27 cellular contexts compared by ENCODE assay signal in genomic region chr20:42844751-42845150, GRCh38.
DNase-seq lines count a peak whose midpoint lies in the region; TF ChIP-seq lines count a peak whose summit lies in the region.
"Had no signal": no experiment of that assay in that cellular context is flagged by ENCODE, and none has a peak within 500 bp of the region (broad histone marks: within the 10 kb centered on the region; RNA-seq: fewer than 3 reads in every experiment).

No MANE protein-coding gene starts in this region.

- H3K9me3 ChIP-seq in esophagus muscularis mucosa: no peaks in the 10 kb centered on the region
- H3K9me3 ChIP-seq: A549, BE2C, BLaER1 had no signal

- 79% methylated on average over 6 of the region's 6 CpGs for WGBS in esophagus muscularis mucosa

- TF ChIP-seq POLR2A in esophagus muscularis mucosa (IDR thresholded peaks at IDR 0.05; ENCODE audit: low read depth): no peak

- H3K27ac ChIP-seq in esophagus muscularis mucosa (replicated peaks in 1 of 4): no peak overlapping the region
- H3K27ac ChIP-seq: 22Rv1; A549; BLaER1; BLaER1 treated with 17β-estradiol and CSF1 and Interleukin-3, amounts not matched to agents 10 nM and 100 nM; C4-2B had no signal

- H3K4me3 ChIP-seq in esophagus muscularis mucosa: no peak overlapping the region
- H3K4me3 ChIP-seq: A549; BLaER1; BLaER1 treated with 17β-estradiol and CSF1 and Interleukin-3, amounts not matched to agents 10 nM and 100 nM had no signal

- no peaks in the 10 kb centered on the region for H3K36me3 ChIP-seq in esophagus muscularis mucosa
- H3K36me3 ChIP-seq: BE2C; BLaER1; BLaER1 treated with 17β-estradiol and CSF1 and Interleukin-3, amounts not matched to agents 10 nM and 100 nM had no signal

- intact Hi-C loops in esophagus muscularis mucosa (cut with DNase I): no loop called here

- H3K27me3 ChIP-seq in esophagus muscularis mucosa: no peaks in the 10 kb centered on the region
- H3K27me3 ChIP-seq: BE2C; BLaER1; BLaER1 treated with 17β-estradiol and CSF1 and Interleukin-3, amounts not matched to agents 10 nM and 100 nM had no signal

- TF ChIP-seq CTCF in esophagus muscularis mucosa (IDR thresholded peaks at IDR 0.05): no peak

- H3K4me1 ChIP-seq in esophagus muscularis mucosa: no peaks in the 10 kb centered on the region
- H3K4me1 ChIP-seq: A549; BE2C; BLaER1; BLaER1 treated with 17β-estradiol and CSF1 and Interleukin-3, amounts not matched to agents 10 nM and 100 nM; Caco-2 had no signal

- DNase-seq in esophagus muscularis mucosa (ENCODE audit: extremely low spot score): peak; percentile 90
- no peak for DNase-seq in activated CD8-positive, alpha-beta memory T cell treated with anti-CD3 and anti-CD28 coated beads, Interleukin-2, amount 50 U/mL, for 48 hours
- DNase-seq: 8988T; ACHN; AML-193; BE2C; C1 segment of cervical spinal cord; Caco-2; Calu3; CD4-positive, alpha-beta memory T cell; CD4-positive, alpha-beta T cell; CD4-positive, CD25-positive, alpha-beta regulatory T cell; CD8-positive, alpha-beta memory T cell; CD8-positive, alpha-beta T cell; COR-L47; DMS 273 treated with DMSO at 0.1 percent for 48 hours; DMS153; DMS53; DMS79; DMS79 treated with DMSO at 0.1 percent for 48 hours; DND-41; EL had no signal

- TF ChIP-seq EP300 in esophagus muscularis mucosa (IDR thresholded peaks at IDR 0.05): no peak
